ENCODE assay signal across 11 cellular contexts in genomic region chr4:13092702-13093101, GRCh38.
"Had no signal": no experiment of that assay in that cellular context is flagged by ENCODE, and none has a peak within 500 bp of the region (broad histone marks: within the 10 kb centered on the region; RNA-seq: fewer than 3 reads in every experiment).

No MANE protein-coding gene starts in this region.

- H3K27me3 ChIP-seq: cardiac muscle cell, sigmoid colon, tibial artery had no signal

- H3K9me3 ChIP-seq: sigmoid colon, tibial artery had no signal

- H3K36me3 ChIP-seq: cardiac muscle cell, sigmoid colon, tibial artery had no signal

- DNase-seq: activated CD4-positive, alpha-beta T cell treated with anti-CD3 and anti-CD28 coated beads, Interleukin-2, amount 50 U/mL, for 4 hours; activated naive CD4-positive, alpha-beta T cell treated with anti-CD3 and anti-CD28 coated beads, Interleukin-2, amount 50 U/mL, for 16 hours; activated T-cell treated with anti-CD3 and anti-CD28 coated beads, Interleukin-2, amount 50 U/mL, for 1 hour; naive thymus-derived CD8-positive, alpha-beta T cell; sigmoid colon; stimulated activated CD4-positive, alpha-beta T cell treated with anti-CD3 and anti-CD28 coated beads, Interleukin-12 subunit alpha, Interleukin-12 subunit beta, amount 100 ng/mL, for 4 hours; stimulated activated CD4-positive, alpha-beta T cell treated with anti-CD3 and anti-CD28 coated beads, Interleukin-2, amount 100 ng/mL, for 48 hours; T-helper 2 cell had no signal

- ATAC-seq: naive thymus-derived CD8-positive, alpha-beta T cell had no signal

- H3K4me3 ChIP-seq: cardiac muscle cell, lung, sigmoid colon, tibial artery had no signal

- H3K27ac ChIP-seq: cardiac muscle cell had no signal
